ENCODE assay signal across 20 cellular contexts in the genomic region with DNA sequence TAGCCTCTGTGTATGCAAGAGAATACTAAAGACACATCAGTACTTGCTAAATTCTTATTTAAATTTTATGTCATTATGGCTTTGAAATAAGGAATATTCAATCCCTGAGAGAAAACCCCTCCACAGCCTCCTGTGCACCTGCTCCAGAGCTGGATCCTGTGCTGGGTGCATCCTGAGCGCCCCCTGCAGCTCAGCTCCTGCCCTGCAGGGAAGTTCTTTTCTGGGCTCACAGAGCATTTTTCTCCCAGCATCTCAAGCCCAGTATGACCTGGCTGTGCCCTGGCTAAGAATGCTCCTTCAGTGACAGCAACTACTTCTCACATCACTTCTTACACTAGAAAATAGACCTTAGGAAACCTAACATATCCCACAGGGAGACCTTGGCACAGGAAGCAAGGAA.
DNase-seq lines count a peak whose midpoint lies in the region; ATAC-seq and TF ChIP-seq lines count a peak whose summit lies in the region.
"Had no signal": no experiment of that assay in that cellular context is flagged by ENCODE, and none has a peak within 500 bp of the region (broad histone marks: within the 10 kb centered on the region; RNA-seq: fewer than 3 reads in every experiment).

No MANE protein-coding gene starts in this region.

- DNase-seq in activated CD4-positive, alpha-beta T cell treated with anti-CD3 and anti-CD28 coated beads for 36 hours: peak; percentile 46
- no peak for DNase-seq in activated CD4-positive, alpha-beta T cell treated with anti-CD3 and anti-CD28 coated beads, Interleukin-2, amount 10 ng/mL, durations not matched to agents 7 days and 5 days
- DNase-seq in GM12864 (ENCODE audit: low read depth) (no peak), T-helper 17 cell (peak in 1 of 3 donors; percentile 37), gastrocnemius medialis (no peak), globus pallidus (ENCODE audit: low spot score) (no peak), C1 segment of cervical spinal cord (lab: John Stamatoyannopoulos, UW) (no peak)
- no peak for DNase-seq in effector memory CD8-positive, alpha-beta T cell
- DNase-seq: 8988T, COR-L47, DMS53, HCEC 1CT, KBM-7, MG63, NCI-H1417, NCI-H2029, NCI-H510A, SHP77 treated with DMSO at 0.1 percent for 48 hours had no signal

- no peak for TF ChIP-seq POLR2A in gastrocnemius medialis (IDR thresholded peaks at IDR 0.05)

- H3K27ac Mint-ChIP-seq in activated CD4-positive, alpha-beta T cell treated with anti-CD3 and anti-CD28 coated beads for 36 hours: no peak overlapping the region
- H3K27ac Mint-ChIP-seq in activated CD4-positive, alpha-beta T cell treated with anti-CD3 and anti-CD28 coated beads, Interleukin-2, amount 10 ng/mL, durations not matched to agents 7 days and 5 days: no peak overlapping the region
- H3K27ac Mint-ChIP-seq in T-helper 17 cell: peak overlapping the region; percentile 97
- H3K27ac Mint-ChIP-seq in effector memory CD8-positive, alpha-beta T cell: peak overlapping the region; percentile 86 to 93

- TF ChIP-seq CTCF in GM12864 (IDR thresholded peaks at IDR 0.05; ENCODE audit: low read depth, low read length, missing control alignments): peak; percentile 62
- no peak for TF ChIP-seq CTCF in gastrocnemius medialis (IDR thresholded peaks at IDR 0.05 in 4 of 5, conservative IDR thresholded peaks at IDR 0.05 in 1 of 5)

- CTCF ChIA-PET in activated CD4-positive, alpha-beta T cell treated with anti-CD3 and anti-CD28 coated beads for 36 hours (lab: Charles Lee): interaction anchor here (0.7 to 2.4 kb wide), 7 partner anchors 8 to 101 kb away, joined by 3 to 7 read pairs (median 4); no protein-coding TSS in a partner anchor
- CTCF ChIA-PET in activated CD4-positive, alpha-beta T cell treated with anti-CD3 and anti-CD28 coated beads, Interleukin-2, amount 10 ng/mL, durations not matched to agents 7 days and 5 days (lab: Charles Lee): no interaction called here

- no peak overlapping the region for H3K27ac ChIP-seq in gastrocnemius medialis
- H3K27ac ChIP-seq: C4-2B, HL-60 had no signal

- no peaks in the 10 kb centered on the region for H3K9me3 Mint-ChIP-seq in activated CD4-positive, alpha-beta T cell treated with anti-CD3 and anti-CD28 coated beads for 36 hours (ENCODE audit: low read depth)
- H3K9me3 Mint-ChIP-seq in activated CD4-positive, alpha-beta T cell treated with anti-CD3 and anti-CD28 coated beads, Interleukin-2, amount 10 ng/mL, durations not matched to agents 7 days and 5 days: no peaks in the 10 kb centered on the region
- H3K9me3 Mint-ChIP-seq in effector memory CD8-positive, alpha-beta T cell: no peaks in the 10 kb centered on the region

- peaks cover 13% of the 10 kb centered on the region for H3K4me1 Mint-ChIP-seq in activated CD4-positive, alpha-beta T cell treated with anti-CD3 and anti-CD28 coated beads for 36 hours
- H3K4me1 Mint-ChIP-seq in activated CD4-positive, alpha-beta T cell treated with anti-CD3 and anti-CD28 coated beads, Interleukin-2, amount 10 ng/mL, durations not matched to agents 7 days and 5 days: peaks cover 14% of the 10 kb centered on the region
- H3K4me1 Mint-ChIP-seq in T-helper 17 cell: peaks cover 22% of the 10 kb centered on the region
- H3K4me1 Mint-ChIP-seq in effector memory CD8-positive, alpha-beta T cell (ENCODE audit: low read depth in 2 of 2): peaks cover 37 to 39% of the 10 kb centered on the region in 2 donors

- no peaks in the 10 kb centered on the region for H3K27me3 ChIP-seq in gastrocnemius medialis
- H3K27me3 ChIP-seq: MG63 had no signal

- no peaks in the 10 kb centered on the region for H3K9me3 ChIP-seq in T-helper 17 cell (ENCODE audit: control insufficient read depth, low read length, poor library complexity, severe bottlenecking)
- no peaks in the 10 kb centered on the region for H3K9me3 ChIP-seq in gastrocnemius medialis
- H3K9me3 ChIP-seq: MG63 had no signal

- no peaks in the 10 kb centered on the region for H3K36me3 Mint-ChIP-seq in activated CD4-positive, alpha-beta T cell treated with anti-CD3 and anti-CD28 coated beads for 36 hours (ENCODE audit: low read depth)
- H3K36me3 Mint-ChIP-seq in activated CD4-positive, alpha-beta T cell treated with anti-CD3 and anti-CD28 coated beads, Interleukin-2, amount 10 ng/mL, durations not matched to agents 7 days and 5 days (ENCODE audit: low read depth): no peaks in the 10 kb centered on the region
- no peaks in the 10 kb centered on the region for H3K36me3 Mint-ChIP-seq in T-helper 17 cell (ENCODE audit: low read depth)
- no peaks in the 10 kb centered on the region for H3K36me3 Mint-ChIP-seq in effector memory CD8-positive, alpha-beta T cell (ENCODE audit: insufficient read depth)

- no peak for ATAC-seq in activated CD4-positive, alpha-beta T cell treated with anti-CD3 and anti-CD28 coated beads for 36 hours
- peak; percentile 28 for ATAC-seq in T-helper 17 cell
- no peak for ATAC-seq in effector memory CD8-positive, alpha-beta T cell (replicated peaks)
- no peak for ATAC-seq in gastrocnemius medialis

- POLR2A ChIA-PET in activated CD4-positive, alpha-beta T cell treated with anti-CD3 and anti-CD28 coated beads for 36 hours (lab: Charles Lee): no interaction called here
- POLR2A ChIA-PET in activated CD4-positive, alpha-beta T cell treated with anti-CD3 and anti-CD28 coated beads, Interleukin-2, amount 10 ng/mL, durations not matched to agents 7 days and 5 days (lab: Charles Lee): no interaction called here

- no peaks in the 10 kb centered on the region for H3K4me1 ChIP-seq in gastrocnemius medialis

- no peaks in the 10 kb centered on the region for H3K27me3 Mint-ChIP-seq in activated CD4-positive, alpha-beta T cell treated with anti-CD3 and anti-CD28 coated beads for 36 hours
- peaks cover 12% of the 10 kb centered on the region for H3K27me3 Mint-ChIP-seq in activated CD4-positive, alpha-beta T cell treated with anti-CD3 and anti-CD28 coated beads, Interleukin-2, amount 10 ng/mL, durations not matched to agents 7 days and 5 days
- no peaks in the 10 kb centered on the region for H3K27me3 Mint-ChIP-seq in T-helper 17 cell
- H3K27me3 Mint-ChIP-seq in effector memory CD8-positive, alpha-beta T cell: no peaks in the 10 kb centered on the region

- H3K4me3 ChIP-seq in GM12864 (ENCODE audit: low read depth, low read length) (no peak overlapping the region), gastrocnemius medialis (no peak overlapping the region)
- H3K4me3 ChIP-seq: MG63 had no signal

- H3K36me3 ChIP-seq in gastrocnemius medialis: no peaks in the 10 kb centered on the region
- H3K36me3 ChIP-seq: MG63 had no signal

- in situ Hi-C loops in gastrocnemius medialis (cut with MboI; ENCODE audit: low sequenced_read_pairs in 4 of 4): no loop called here

- H3K4me3 Mint-ChIP-seq in activated CD4-positive, alpha-beta T cell treated with anti-CD3 and anti-CD28 coated beads for 36 hours: no peak overlapping the region
- no peak overlapping the region for H3K4me3 Mint-ChIP-seq in activated CD4-positive, alpha-beta T cell treated with anti-CD3 and anti-CD28 coated beads, Interleukin-2, amount 10 ng/mL, durations not matched to agents 7 days and 5 days
- peak overlapping the region; percentile 88 for H3K4me3 Mint-ChIP-seq in T-helper 17 cell
- H3K4me3 Mint-ChIP-seq in effector memory CD8-positive, alpha-beta T cell: peak overlapping the region; percentile 68 to 71

- intact Hi-C loops in activated CD4-positive, alpha-beta T cell treated with anti-CD3 and anti-CD28 coated beads for 36 hours (cut with DNase I, micrococcal nuclease): no loop called here
- intact Hi-C loops in gastrocnemius medialis (cut with DNase I; ENCODE audit: low total_unique reads): no loop called here

Comparison
In these comparisons a context has a peak if more than half of its experiments do, and no peak if none do; other contexts are left out.
1. H3K27ac Mint-ChIP-seq: peak in T-helper 17 cell (single experiment) and effector memory CD8-positive, alpha-beta T cell (2 of 2); none in activated CD4-positive, alpha-beta T cell treated with anti-CD3 and anti-CD28 coated beads for 36 hours (single experiment) and activated CD4-positive, alpha-beta T cell treated with anti-CD3 and anti-CD28 coated beads, Interleukin-2, amount 10 ng/mL, durations not matched to agents 7 days and 5 days (single experiment).
2. H3K4me3 Mint-ChIP-seq: peak in T-helper 17 cell (single experiment) and effector memory CD8-positive, alpha-beta T cell (2 of 2); none in activated CD4-positive, alpha-beta T cell treated with anti-CD3 and anti-CD28 coated beads for 36 hours (single experiment) and activated CD4-positive, alpha-beta T cell treated with anti-CD3 and anti-CD28 coated beads, Interleukin-2, amount 10 ng/mL, durations not matched to agents 7 days and 5 days (single experiment).